In the genomic region with DNA sequence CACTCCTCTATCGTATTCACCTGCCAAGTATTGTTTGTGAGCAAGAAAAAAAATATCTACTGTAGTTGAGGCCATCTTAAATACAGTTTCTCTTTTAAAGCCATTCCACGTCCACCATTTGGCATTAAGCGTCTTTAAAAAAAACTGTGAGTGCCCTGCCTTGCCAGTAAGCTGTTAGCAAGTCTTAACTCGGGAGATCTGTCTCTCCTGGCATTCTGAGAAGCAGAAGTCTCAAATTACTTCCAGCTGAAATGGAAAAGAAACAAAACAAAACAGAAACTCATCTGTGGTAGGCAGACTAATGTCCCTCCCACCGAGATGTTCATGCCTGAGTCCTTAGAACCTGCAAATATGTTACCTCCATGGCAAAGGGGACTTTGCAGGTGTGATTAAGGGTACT, we compare ENCODE assay signal across 8 cellular contexts.
DNase-seq lines count a peak whose midpoint lies in the region; ATAC-seq and TF ChIP-seq lines count a peak whose summit lies in the region.

No MANE protein-coding gene starts in this region.

- peak overlapping the region; percentile 56 for H3K9ac ChIP-seq in adipocyte (ENCODE audit: low read length)

- no peaks in the 10 kb centered on the region for H3K36me3 ChIP-seq in adipocyte (ENCODE audit: control insufficient read depth, insufficient read depth, low read length, severe bottlenecking)
- no peaks in the 10 kb centered on the region for H3K36me3 ChIP-seq in heart right ventricle
- no peaks in the 10 kb centered on the region for H3K36me3 ChIP-seq in WERI-Rb-1

- H3K27ac ChIP-seq in heart right ventricle (peak overlapping the region; percentile 40 to 85 (median 68)), skin epidermis (peak overlapping the region in 19 of 21 experiments; percentile 10 to 90 (median 74)), WERI-Rb-1 (no peak overlapping the region)

- peak overlapping the region; percentile 41 for H3K4me3 ChIP-seq in adipocyte (ENCODE audit: low read length)
- H3K4me3 ChIP-seq in heart right ventricle: peak overlapping the region in 3 of 10 donors; percentile 14 to 15 (median 14)
- H3K4me3 ChIP-seq in skin epidermis: no peak overlapping the region
- H3K4me3 ChIP-seq in WERI-Rb-1 (ENCODE audit: low read depth, low read length): no peak overlapping the region

- intact Hi-C loops in heart right ventricle (cut with DNase I): loop anchor here in 2 of 10 donors (5.0 to 10.0 kb wide), 2 partner anchors 229 to 231 kb away; a partner anchor contains a TSS

- 17 to 28% methylated on average over 5 of the region's 5 CpGs for WGBS in heart right ventricle, 2 donors

- no peaks in the 10 kb centered on the region for H3K9me3 ChIP-seq in adipocyte (ENCODE audit: control insufficient read depth, low read length)
- H3K9me3 ChIP-seq in heart right ventricle: no peaks in the 10 kb centered on the region
- H3K9me3 ChIP-seq in WERI-Rb-1 (ENCODE audit: severe bottlenecking): no peaks in the 10 kb centered on the region

- H3K4me1 ChIP-seq in adipocyte (ENCODE audit: control insufficient read depth, insufficient read depth, low read length) (peaks cover 30% of the 10 kb centered on the region), heart right ventricle (peaks cover 4 to 51% (median 41%) of the 10 kb centered on the region in 9 donors)

- H3K27me3 ChIP-seq in adipocyte (replicated peaks; ENCODE audit: control insufficient read depth, insufficient read depth, low read length) (no peaks in the 10 kb centered on the region), heart right ventricle (no peaks in the 10 kb centered on the region), WERI-Rb-1 (ENCODE audit: insufficient read depth, low read depth, severe bottlenecking) (no peaks in the 10 kb centered on the region)

- DNase-seq in GM03348 (ENCODE audit: low spot score) (peak; percentile 65), adipocyte (ENCODE audit: low read depth) (peak; percentile 84), heart right ventricle (no peak), NCI-H2029 (lab: John Stamatoyannopoulos, UW) (no peak), GDM1 (lab: John Stamatoyannopoulos, UW) (no peak), WERI-Rb-1 (no peak)
- DNase-seq in activated CD4-positive, alpha-beta T cell treated with anti-CD3 and anti-CD28 coated beads, Interleukin-2, amount 50 U/mL, for 4 hours: no peak

- ATAC-seq in heart right ventricle: peak; percentile 39 to 73 (median 52)

- TF ChIP-seq CTCF in heart right ventricle (IDR thresholded peaks at IDR 0.05): no peak
- TF ChIP-seq CTCF in WERI-Rb-1 (IDR thresholded peaks at IDR 0.05; ENCODE audit: low read depth, low read length): no peak

Comparison
In these comparisons a context has a peak if more than half of its experiments do, and no peak if none do; other contexts are left out.
1. DNase-seq: peak in GM03348 (single experiment) and adipocyte (single experiment); none in heart right ventricle (0 of 2), NCI-H2029 (single experiment), activated CD4-positive, alpha-beta T cell treated with anti-CD3 and anti-CD28 coated beads, Interleukin-2, amount 50 U/mL, for 4 hours (0 of 2), GDM1 (single experiment) and WERI-Rb-1 (single experiment).